ENCODE assay signal across 8 cellular contexts in the genomic region with DNA sequence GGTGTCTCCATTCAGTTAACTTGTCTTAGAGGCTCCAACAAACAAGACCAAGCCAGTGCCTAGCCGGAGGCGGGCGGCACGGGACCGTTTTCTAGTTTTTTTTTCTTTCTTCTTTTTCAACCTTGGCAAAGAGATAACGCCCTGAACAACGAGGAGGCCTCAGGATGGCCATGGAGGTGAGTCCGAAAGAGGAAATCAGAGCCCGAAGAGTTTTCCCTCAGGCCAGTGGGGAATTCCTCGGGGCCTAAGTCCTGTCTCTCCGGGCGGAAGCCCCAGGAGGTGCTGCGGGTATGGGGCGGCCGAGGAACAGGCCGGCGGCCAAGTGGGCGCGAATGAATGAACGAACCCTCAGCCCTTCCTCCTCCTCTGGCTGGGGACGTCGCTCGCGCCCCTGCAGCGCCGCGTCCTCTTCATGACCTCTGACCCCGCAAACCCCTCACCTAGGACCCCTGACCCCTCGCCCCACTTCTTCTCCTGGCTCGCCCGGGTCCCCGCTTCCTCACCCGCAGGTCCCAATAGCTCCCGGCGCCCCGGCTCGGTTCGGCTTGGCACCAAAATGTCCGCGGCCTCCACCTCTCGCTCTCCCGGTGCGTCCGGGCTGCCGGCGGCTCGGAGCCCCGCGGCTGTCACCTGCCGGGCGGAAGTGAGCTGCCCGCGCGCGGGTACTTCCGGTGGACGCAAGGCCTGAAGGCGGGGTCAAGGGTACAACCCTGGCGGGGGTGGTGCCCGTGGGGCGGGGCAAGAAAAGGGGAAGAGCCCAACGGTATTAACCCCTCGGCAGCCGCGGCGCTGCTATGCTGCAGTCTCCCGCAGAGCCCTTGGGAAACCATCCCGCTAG. TPM values are rescaled to one million over a fixed set of nuclear protein-coding genes. Genes with fewer than 3 reads are reported as not detected.
DNase-seq lines count a peak whose midpoint lies in the region; ATAC-seq and TF ChIP-seq lines count a peak whose summit lies in the region.

A gene (minus strand): TSS at position 650 of the 838 bp plus-strand sequence. CDS start 21,327 bp downstream, outside the sequence.

- H3K27me3 ChIP-seq in parathyroid adenoma (ENCODE audit: control insufficient read depth, insufficient read depth, low read length), result no peaks in the 10 kb centered on the region
- H3K27me3 ChIP-seq in tibial artery, result no peaks in the 10 kb centered on the region

- ATAC-seq in HG02763 (IDR thresholded peaks at IDR 0.05; ENCODE audit: unreplicated experiment) (peak; percentile 84), Right ventricle myocardium superior (ENCODE audit: poor library complexity) (peak; percentile 99)
- ATAC-seq in activated naive CD8-positive, alpha-beta T cell treated with anti-CD3 and anti-CD28 coated beads, Interleukin-2, amount 50 U/mL, for 24 hours, result peak; percentile 97

- TF ChIP-seq CTCF in GM12864 (IDR thresholded peaks at IDR 0.05; ENCODE audit: low read depth, low read length, missing control alignments) (no peak), parathyroid adenoma (IDR thresholded peaks at IDR 0.05) (no peak), tibial artery (IDR thresholded peaks at IDR 0.05) (no peak)

- H3K27me3 Mint-ChIP-seq in activated naive CD8-positive, alpha-beta T cell treated with anti-CD3 and anti-CD28 coated beads, Interleukin-2, amount 50 U/mL, for 24 hours, result no peaks in the 10 kb centered on the region

- peak within 1 kb of the TSS; percentile 90 for H3K4me2 ChIP-seq in parathyroid adenoma (ENCODE audit: low read length)

- intact Hi-C loops in Right ventricle myocardium superior (cut with DNase I), result no loop called here
- intact Hi-C loops in tibial artery (cut with DNase I; ENCODE audit: low total_unique reads), result loop anchor here (5.0 kb wide), 1 partner anchor 81 kb away; a partner anchor contains a TSS

- H3K27ac ChIP-seq in parathyroid adenoma (peak within 1 kb of the TSS; percentile 72), tibial artery (peak within 1 kb of the TSS; percentile 71 to 82)

- H3K36me3 ChIP-seq in parathyroid adenoma (ENCODE audit: control insufficient read depth, insufficient read depth, low read length) (no peaks in the 10 kb centered on the region), tibial artery (peaks cover 0 to 4% (median 0%) of the 10 kb centered on the region in 3 donors)

- peaks cover 49% of the 10 kb centered on the region for H3K4me1 Mint-ChIP-seq in activated naive CD8-positive, alpha-beta T cell treated with anti-CD3 and anti-CD28 coated beads, Interleukin-2, amount 50 U/mL, for 24 hours

- H3K36me3 Mint-ChIP-seq in activated naive CD8-positive, alpha-beta T cell treated with anti-CD3 and anti-CD28 coated beads, Interleukin-2, amount 50 U/mL, for 24 hours (ENCODE audit: low read depth), result peaks cover 6% of the 10 kb centered on the region

- H2AFZ ChIP-seq in parathyroid adenoma, result peak within 1 kb of the TSS; percentile 85

- peak within 1 kb of the TSS; percentile 63 for H3K9ac ChIP-seq in parathyroid adenoma

- H3K4me1 ChIP-seq in parathyroid adenoma, result peaks cover 3% of the 10 kb centered on the region
- H3K4me1 ChIP-seq in tibial artery, result peaks cover 0 to 33% (median 16%) of the 10 kb centered on the region in 4 donors

- H3K4me3 Mint-ChIP-seq in activated naive CD8-positive, alpha-beta T cell treated with anti-CD3 and anti-CD28 coated beads, Interleukin-2, amount 50 U/mL, for 24 hours, result peak within 1 kb of the TSS; percentile 90

- H3K4me3 ChIP-seq in GM12864 (ENCODE audit: low read depth, low read length), result peak within 1 kb of the TSS; percentile 96
- H3K4me3 ChIP-seq in parathyroid adenoma (ENCODE audit: low read depth, low read length), result peak within 1 kb of the TSS; percentile 96
- H3K4me3 ChIP-seq in tibial artery, result peak within 1 kb of the TSS; percentile 70 to 72

- peak within 1 kb of the TSS; percentile 87 for H3K27ac Mint-ChIP-seq in activated naive CD8-positive, alpha-beta T cell treated with anti-CD3 and anti-CD28 coated beads, Interleukin-2, amount 50 U/mL, for 24 hours

- DNase-seq in GM12864 (ENCODE audit: low read depth) (peak; percentile 81), NCI-H1436 (lab: John Stamatoyannopoulos, UW) (peak; percentile 93), SW480 (ENCODE audit: low spot score) (peak; percentile 91), Right ventricle myocardium superior (peak; percentile 97), tibial artery (peak; percentile 89 to 94)
- peak; percentile 97 for DNase-seq in activated naive CD8-positive, alpha-beta T cell treated with anti-CD3 and anti-CD28 coated beads, Interleukin-2, amount 50 U/mL, for 24 hours

- H3K79me2 ChIP-seq in parathyroid adenoma, result peaks cover 8% of the 10 kb centered on the region

- no peaks in the 10 kb centered on the region for H3K9me3 ChIP-seq in parathyroid adenoma (ENCODE audit: control insufficient read depth, low read length)
- no peaks in the 10 kb centered on the region for H3K9me3 ChIP-seq in tibial artery

- H3K9me3 Mint-ChIP-seq in activated naive CD8-positive, alpha-beta T cell treated with anti-CD3 and anti-CD28 coated beads, Interleukin-2, amount 50 U/mL, for 24 hours, result no peaks in the 10 kb centered on the region

RNA-seq across cellular contexts. Expression of the gene that starts here (rescaled TPM):
- 25.6 TPM for total RNA-seq in Right ventricle myocardium superior

Comparison
In these comparisons a context has a peak if more than half of its experiments do, and no peak if none do; other contexts are left out.
1. Peak in every context shown above with its lines: DNase-seq, ATAC-seq, H3K4me3 ChIP-seq and H3K27ac ChIP-seq.